In genomic region chr17:58352018-58352842, GRCh38 we compare ENCODE assay signal across 8 cellular contexts. TPM values are rescaled to one million over a fixed set of nuclear protein-coding genes. Genes with fewer than 3 reads are reported as not detected.
DNase-seq lines count a peak whose midpoint lies in the region; ATAC-seq, FAIRE-seq and TF ChIP-seq lines count a peak whose summit lies in the region.

TSS of gene SUPT4H1 (minus strand) at chr17:58352201. CDS start at chr17:58352135, 66 bp downstream.

- TF ChIP-seq CTCF in ascending aorta (IDR thresholded peaks at IDR 0.05) (no peak), right atrium auricular region (IDR thresholded peaks at IDR 0.05) (peak in 1 of 2 donors; percentile 27), uterus (IDR thresholded peaks at IDR 0.05) (peak in 3 of 4 experiments; percentile 6 to 41 (median 31))

- DNase-seq in GM18507 (ENCODE audit: extremely low spot score, insufficient read length, low read depth): peak; percentile 88
- peak; percentile 92 for DNase-seq in NCI-H1694 treated with DMSO at 0.1 percent for 48 hours (lab: John Stamatoyannopoulos, UW)
- peak; percentile 75 to 97 (median 87) for DNase-seq in T-helper 2 cell
- peak; percentile 64 to 91 for DNase-seq in ascending aorta (ENCODE audit: low spot score in 2 of 2)
- DNase-seq in right atrium auricular region (ENCODE audit: low spot score): peak; percentile 84
- peak; percentile 63 for DNase-seq in pulmonary artery endothelial cell (ENCODE audit: low read depth, low spot score)
- peak; percentile 84 to 92 for DNase-seq in uterus

- H3K27ac ChIP-seq in ascending aorta (peak within 1 kb of the TSS; percentile 84 to 93), right atrium auricular region (peak within 1 kb of the TSS; percentile 95 to 98), uterus (peak within 1 kb of the TSS; percentile 86 to 92)

- intact Hi-C loops in ascending aorta (cut with DNase I): loop anchor here (1.0 to 10.0 kb wide), 6 partner anchors 28 to 753 kb away; partner anchors contain the start of genes MKS1, MRPS23, RNF43 and TRIM37
- intact Hi-C loops in uterus (cut with DNase I; ENCODE audit: low total_unique reads): no loop called here

- FAIRE-seq in GM18507 (lab: Jason Lieb, UNC): peak; percentile 86

- H3K9me3 ChIP-seq in ascending aorta (no peaks in the 10 kb centered on the region), right atrium auricular region (no peaks in the 10 kb centered on the region), uterus (no peaks in the 10 kb centered on the region)

- H3K27me3 ChIP-seq in ascending aorta (no peaks in the 10 kb centered on the region), right atrium auricular region (no peaks in the 10 kb centered on the region), uterus (no peaks in the 10 kb centered on the region)

- H3K4me1 ChIP-seq in ascending aorta: peaks cover 2 to 3% of the 10 kb centered on the region in 2 donors
- peaks cover 0 to 10% of the 10 kb centered on the region in 2 donors for H3K4me1 ChIP-seq in right atrium auricular region
- H3K4me1 ChIP-seq in uterus: no peaks in the 10 kb centered on the region

- peak; percentile 78 to 91 for TF ChIP-seq POLR2A in uterus (IDR thresholded peaks at IDR 0.05)

- ATAC-seq in HG02943 (IDR thresholded peaks at IDR 0.05; ENCODE audit: low read depth, unreplicated experiment): peak; percentile 82

- H3K36me3 ChIP-seq in ascending aorta (peaks cover 32 to 35% of the 10 kb centered on the region in 2 donors), right atrium auricular region (peaks cover 33% of the 10 kb centered on the region), uterus (no peaks in the 10 kb centered on the region)

- H3K4me3 ChIP-seq in ascending aorta (peak within 1 kb of the TSS; percentile 74 to 81), right atrium auricular region (peak within 1 kb of the TSS; percentile 77 to 91), uterus (peak within 1 kb of the TSS; percentile 75 to 92)

RNA-seq across cellular contexts. Expression of gene SUPT4H1, which starts in this region (rescaled TPM):
- total RNA-seq in ascending aorta (18.0 TPM), right atrium auricular region (10 to 100 TPM; 50.0 to 51.4 TPM), pulmonary artery endothelial cell (39.5 and 51.4 TPM in 2 replicates), uterus (100 to 1,000 TPM in 2 of 4 donors, 10 to 100 TPM in 2; 31.1 to 267 (median 98.1) TPM)

Comparison
In these comparisons a context has a peak if more than half of its experiments do, and no peak if none do; other contexts are left out.
1. Peak in every context shown above with its lines: DNase-seq, ATAC-seq, H3K4me3 ChIP-seq and H3K27ac ChIP-seq.
2. CTCF ChIP-seq: peak in uterus (3 of 4); none in ascending aorta (0 of 3).